8 cellular contexts compared by ENCODE assay signal in genomic region chr12:71392521-71393145, GRCh38. TPM values are rescaled to one million over a fixed set of nuclear protein-coding genes. Genes with fewer than 3 reads are reported as not detected.
A peak's percentile ranks its signal among the peaks of the same experiment; 100 is the strongest.
DNase-seq lines count a peak whose midpoint lies in the region; ATAC-seq, FAIRE-seq and TF ChIP-seq lines count a peak whose summit lies in the region.

No MANE protein-coding gene starts in this region.

- H3K4me2 ChIP-seq in OCI-LY1 (ENCODE audit: low read length), result no peak overlapping the region

- no peak overlapping the region for H3K27ac ChIP-seq in OCI-LY1 (ENCODE audit: low read depth, low read length, poor library complexity, severe bottlenecking)

- peaks cover 2% of the 10 kb centered on the region for H3K27me3 Mint-ChIP-seq in activated CD4-positive, alpha-beta T cell treated with anti-CD3 and anti-CD28 coated beads, Interleukin-2, amount 10 ng/mL, durations not matched to agents 7 days and 5 days
- H3K27me3 Mint-ChIP-seq in effector memory CD8-positive, alpha-beta T cell, result peaks cover 0 to 9% of the 10 kb centered on the region in 2 donors

- H3K36me3 Mint-ChIP-seq in activated CD4-positive, alpha-beta T cell treated with anti-CD3 and anti-CD28 coated beads, Interleukin-2, amount 10 ng/mL, durations not matched to agents 7 days and 5 days (ENCODE audit: low read depth), result no peaks in the 10 kb centered on the region
- H3K36me3 Mint-ChIP-seq in effector memory CD8-positive, alpha-beta T cell (ENCODE audit: insufficient read depth), result no peaks in the 10 kb centered on the region

- H3K4me1 ChIP-seq in OCI-LY1 (ENCODE audit: insufficient read depth, low read length, severe bottlenecking), result no peaks in the 10 kb centered on the region

- H2AFZ ChIP-seq in OCI-LY1 (ENCODE audit: low read length), result no peak overlapping the region

- CTCF ChIA-PET in activated CD4-positive, alpha-beta T cell treated with anti-CD3 and anti-CD28 coated beads, Interleukin-2, amount 10 ng/mL, durations not matched to agents 7 days and 5 days (lab: Charles Lee), result interaction anchor here (1.1 to 2.1 kb wide), 2 partner anchors 10 to 23 kb away, joined by 3 to 6 read pairs; no protein-coding TSS in a partner anchor

- no peak overlapping the region for H3K27ac Mint-ChIP-seq in activated CD4-positive, alpha-beta T cell treated with anti-CD3 and anti-CD28 coated beads, Interleukin-2, amount 10 ng/mL, durations not matched to agents 7 days and 5 days
- H3K27ac Mint-ChIP-seq in effector memory CD8-positive, alpha-beta T cell, result no peak overlapping the region

- no peaks in the 10 kb centered on the region for H3K9me3 ChIP-seq in OCI-LY1 (ENCODE audit: low read length)

- no peak overlapping the region for H3K9ac ChIP-seq in OCI-LY1 (ENCODE audit: low read length)

- no peaks in the 10 kb centered on the region for H3K27me3 ChIP-seq in OCI-LY1 (ENCODE audit: insufficient read depth, low read length)

- H3K9me2 ChIP-seq in OCI-LY1 (ENCODE audit: low read depth, low read length), result no peaks in the 10 kb centered on the region

- H3K9me3 Mint-ChIP-seq in activated CD4-positive, alpha-beta T cell treated with anti-CD3 and anti-CD28 coated beads, Interleukin-2, amount 10 ng/mL, durations not matched to agents 7 days and 5 days, result no peaks in the 10 kb centered on the region
- H3K9me3 Mint-ChIP-seq in effector memory CD8-positive, alpha-beta T cell, result no peaks in the 10 kb centered on the region

- peak; percentile 80 for TF ChIP-seq CTCF in OCI-LY1 (IDR thresholded peaks at IDR 0.05; ENCODE audit: low read length)

- POLR2A ChIA-PET in activated CD4-positive, alpha-beta T cell treated with anti-CD3 and anti-CD28 coated beads, Interleukin-2, amount 10 ng/mL, durations not matched to agents 7 days and 5 days (lab: Charles Lee), result no interaction called here

- peak; percentile 7 for DNase-seq in activated CD4-positive, alpha-beta T cell treated with anti-CD3 and anti-CD28 coated beads, Interleukin-2, amount 10 ng/mL, durations not matched to agents 7 days and 5 days
- DNase-seq in activated CD4-positive, alpha-beta T cell treated with anti-CD3 and anti-CD28 coated beads, Interleukin-2, amount 50 U/mL, for 1 hour, result no peak
- DNase-seq in H54 (ENCODE audit: insufficient read length, low spot score) (peak; percentile 36), dedifferentiated amniotic fluid mesenchymal stem cell (ENCODE audit: extremely low spot score) (peak; percentile 72), lung microvascular endothelial cell (ENCODE audit: low read depth in 2 of 2) (peak; percentile 67 to 82)
- DNase-seq in Jurkat, Clone E6-1 (ENCODE audit: low read depth, low spot score), result peak; percentile 72
- DNase-seq in effector memory CD8-positive, alpha-beta T cell, result no peak

- no peaks in the 10 kb centered on the region for H3K36me3 ChIP-seq in OCI-LY1 (ENCODE audit: insufficient read depth, low read length)

- peak; percentile 91 for FAIRE-seq in H54 (lab: Jason Lieb, UNC)

- H3F3A ChIP-seq in OCI-LY1 (ENCODE audit: insufficient read depth, low read length), result no peaks in the 10 kb centered on the region

- no peaks in the 10 kb centered on the region for H3K79me2 ChIP-seq in OCI-LY1 (ENCODE audit: insufficient read depth, low read length)

- TF ChIP-seq POLR2A in H54 (IDR thresholded peaks at IDR 0.05; ENCODE audit: low read depth, low read length), result no peak

- no peak overlapping the region for H3K4me3 ChIP-seq in Jurkat, Clone E6-1 (ENCODE audit: low read length)
- no peak overlapping the region for H3K4me3 ChIP-seq in OCI-LY1 (ENCODE audit: low read depth, low read length, poor library complexity, severe bottlenecking)

- no peak overlapping the region for H3K4me3 Mint-ChIP-seq in activated CD4-positive, alpha-beta T cell treated with anti-CD3 and anti-CD28 coated beads, Interleukin-2, amount 10 ng/mL, durations not matched to agents 7 days and 5 days
- H3K4me3 Mint-ChIP-seq in effector memory CD8-positive, alpha-beta T cell, result no peak overlapping the region

- H3K4me1 Mint-ChIP-seq in activated CD4-positive, alpha-beta T cell treated with anti-CD3 and anti-CD28 coated beads, Interleukin-2, amount 10 ng/mL, durations not matched to agents 7 days and 5 days, result no peaks in the 10 kb centered on the region
- no peaks in the 10 kb centered on the region for H3K4me1 Mint-ChIP-seq in effector memory CD8-positive, alpha-beta T cell (ENCODE audit: low read depth in 2 of 2)

- no peaks in the 10 kb centered on the region for H4K20me1 ChIP-seq in OCI-LY1 (ENCODE audit: insufficient read depth, low read length)

- ATAC-seq in effector memory CD8-positive, alpha-beta T cell (replicated peaks), result no peak

RNA-seq across cellular contexts. Expression of gene LGR5, which starts 47.0 kb away (rescaled TPM):
- total RNA-seq in activated CD4-positive, alpha-beta T cell treated with anti-CD3 and anti-CD28 coated beads, Interleukin-2, amount 10 ng/mL, durations not matched to agents 7 days and 5 days, result not detected
- polyA plus RNA-seq in Jurkat, Clone E6-1 (2012; ENCODE audit: insufficient read depth, insufficient read length), result not detected
- not detected in 2 replicates for total RNA-seq in lung microvascular endothelial cell

Comparison
In these comparisons a context has a peak if more than half of its experiments do, and no peak if none do; other contexts are left out.
1. DNase-seq: peak in activated CD4-positive, alpha-beta T cell treated with anti-CD3 and anti-CD28 coated beads, Interleukin-2, amount 10 ng/mL, durations not matched to agents 7 days and 5 days (single experiment), H54 (single experiment), Jurkat, Clone E6-1 (single experiment), dedifferentiated amniotic fluid mesenchymal stem cell (single experiment) and lung microvascular endothelial cell (2 of 2); none in activated CD4-positive, alpha-beta T cell treated with anti-CD3 and anti-CD28 coated beads, Interleukin-2, amount 50 U/mL, for 1 hour (single experiment) and effector memory CD8-positive, alpha-beta T cell (0 of 3).